23 cellular contexts compared by ENCODE assay signal in the genomic region with DNA sequence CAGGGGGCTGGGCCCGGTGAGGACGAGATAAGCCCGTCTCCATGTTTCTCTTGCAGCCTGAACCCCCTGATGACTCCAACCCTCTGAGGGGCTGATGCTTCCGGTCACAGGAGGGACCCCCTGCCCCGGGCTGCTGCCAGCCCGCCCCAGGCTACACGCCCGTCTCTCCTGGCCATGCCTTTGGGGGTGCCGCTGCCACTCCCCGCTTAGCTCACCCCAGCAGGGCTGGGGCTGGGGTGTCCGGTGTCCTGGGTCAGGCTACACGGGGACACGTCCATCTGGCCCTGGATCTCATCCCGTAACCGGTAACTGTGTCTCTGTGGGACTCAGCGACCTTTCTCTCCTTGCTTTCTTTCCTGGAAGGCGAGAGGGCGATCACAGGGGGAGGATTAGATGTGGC.
"Had no signal": no experiment of that assay in that cellular context is flagged by ENCODE, and none has a peak within 500 bp of the region (broad histone marks: within the 10 kb centered on the region; RNA-seq: fewer than 3 reads in every experiment).

No MANE protein-coding gene starts in this region.

- H3K36me3 ChIP-seq: brain microvascular endothelial cell, cardiac muscle cell had no signal

- H3K27me3 ChIP-seq: brain microvascular endothelial cell, cardiac muscle cell had no signal

- ATAC-seq: activated naive CD4-positive, alpha-beta T cell treated with anti-CD3 and anti-CD28 coated beads, Interleukin-2, amount 50 U/mL, for 72 hours; activated naive CD8-positive, alpha-beta T cell treated with anti-CD3 and anti-CD28 coated beads, Interleukin-2, amount 50 U/mL, for 24 hours; activated T-cell treated with anti-CD3 and anti-CD28 coated beads, Interleukin-2, amount 50 U/mL, for 4 hours; PC-3; T-helper 17 cell had no signal

- H3K4me3 Mint-ChIP-seq: activated B cell treated with CpG ODN at 0.5 μM for 24 hours; activated CD4-positive, alpha-beta memory T cell treated with anti-CD3 and anti-CD28 coated beads for 36 hours; activated CD4-positive, alpha-beta T cell treated with anti-CD3 and anti-CD28 coated beads, Interleukin-2, amount 10 ng/mL, durations not matched to agents 7 days and 5 days; activated naive CD8-positive, alpha-beta T cell treated with anti-CD3 and anti-CD28 coated beads, Interleukin-2, amount 50 U/mL, for 24 hours; activated T-cell treated with anti-CD3 and anti-CD28 coated beads, Interleukin-2, amount 50 U/mL, for 4 hours; T-helper 17 cell had no signal

- H3K4me2 ChIP-seq: KMS-11 had no signal

- H3K36me3 Mint-ChIP-seq: activated CD4-positive, alpha-beta memory T cell treated with anti-CD3 and anti-CD28 coated beads for 36 hours; activated naive CD4-positive, alpha-beta T cell treated with anti-CD3 and anti-CD28 coated beads, Interleukin-2, amount 50 U/mL, for 72 hours had no signal

- H3K27me3 Mint-ChIP-seq: activated B cell treated with CpG ODN at 0.5 μM for 24 hours; activated CD4-positive, alpha-beta memory T cell treated with anti-CD3 and anti-CD28 coated beads for 36 hours; activated CD4-positive, alpha-beta T cell treated with anti-CD3 and anti-CD28 coated beads, Interleukin-2, amount 10 ng/mL, durations not matched to agents 7 days and 5 days; activated naive CD8-positive, alpha-beta T cell treated with anti-CD3 and anti-CD28 coated beads, Interleukin-2, amount 50 U/mL, for 24 hours; T-helper 17 cell had no signal

- H3K9ac ChIP-seq: KMS-11 had no signal

- DNase-seq: activated B cell treated with CpG ODN at 0.5 μM for 24 hours; activated CD4-positive, alpha-beta memory T cell treated with anti-CD3 and anti-CD28 coated beads for 36 hours; activated CD4-positive, alpha-beta T cell treated with anti-CD3 and anti-CD28 coated beads, Interleukin-2, amount 10 ng/mL, durations not matched to agents 7 days and 5 days; activated CD8-positive, alpha-beta memory T cell treated with anti-CD3 and anti-CD28 coated beads for 24 hours; activated effector memory CD4-positive, alpha-beta T cell treated with anti-CD3 and anti-CD28 coated beads, Interleukin-2, amount 50 U/mL, for 16 hours; activated naive CD4-positive, alpha-beta T cell treated with Interleukin-2 at 50 U/mL for 16 hours; activated naive CD8-positive, alpha-beta T cell treated with anti-CD3 and anti-CD28 coated beads, Interleukin-2, amount 50 U/mL, for 24 hours; activated T-cell treated with anti-CD3 and anti-CD28 coated beads, Interleukin-2, amount 50 U/mL, for 4 hours; amygdala; brain microvascular endothelial cell; NCI-H1092; NCI-H1417 treated with DMSO at 0.1 percent for 48 hours; NCI-H1694 treated with DMSO at 0.1 percent for 48 hours; NCI-H2029 treated with DMSO at 0.1 percent for 48 hours; NCI-H446; NCI-H524; PC-3; SHP77 treated with DMSO at 0.1 percent for 48 hours; T-helper 17 cell; T-helper 9 cell had no signal

- H3K9me3 Mint-ChIP-seq: activated B cell treated with CpG ODN at 0.5 μM for 24 hours; activated CD4-positive, alpha-beta memory T cell treated with anti-CD3 and anti-CD28 coated beads for 36 hours; activated CD4-positive, alpha-beta T cell treated with anti-CD3 and anti-CD28 coated beads, Interleukin-2, amount 10 ng/mL, durations not matched to agents 7 days and 5 days; activated naive CD4-positive, alpha-beta T cell treated with anti-CD3 and anti-CD28 coated beads, Interleukin-2, amount 50 U/mL, for 72 hours; activated naive CD8-positive, alpha-beta T cell treated with anti-CD3 and anti-CD28 coated beads, Interleukin-2, amount 50 U/mL, for 24 hours; activated T-cell treated with anti-CD3 and anti-CD28 coated beads, Interleukin-2, amount 50 U/mL, for 4 hours had no signal

- H3K27ac ChIP-seq: brain microvascular endothelial cell, cardiac muscle cell, KMS-11 had no signal

- H3K4me3 ChIP-seq: cardiac muscle cell had no signal

- H3K27ac Mint-ChIP-seq: activated B cell treated with CpG ODN at 0.5 μM for 24 hours; activated CD4-positive, alpha-beta memory T cell treated with anti-CD3 and anti-CD28 coated beads for 36 hours; activated CD4-positive, alpha-beta T cell treated with anti-CD3 and anti-CD28 coated beads, Interleukin-2, amount 10 ng/mL, durations not matched to agents 7 days and 5 days; activated naive CD4-positive, alpha-beta T cell treated with anti-CD3 and anti-CD28 coated beads, Interleukin-2, amount 50 U/mL, for 72 hours; activated naive CD8-positive, alpha-beta T cell treated with anti-CD3 and anti-CD28 coated beads, Interleukin-2, amount 50 U/mL, for 24 hours; T-helper 17 cell had no signal
